Comparison of ENCODE assay signal across 9 cellular contexts in the genomic region with DNA sequence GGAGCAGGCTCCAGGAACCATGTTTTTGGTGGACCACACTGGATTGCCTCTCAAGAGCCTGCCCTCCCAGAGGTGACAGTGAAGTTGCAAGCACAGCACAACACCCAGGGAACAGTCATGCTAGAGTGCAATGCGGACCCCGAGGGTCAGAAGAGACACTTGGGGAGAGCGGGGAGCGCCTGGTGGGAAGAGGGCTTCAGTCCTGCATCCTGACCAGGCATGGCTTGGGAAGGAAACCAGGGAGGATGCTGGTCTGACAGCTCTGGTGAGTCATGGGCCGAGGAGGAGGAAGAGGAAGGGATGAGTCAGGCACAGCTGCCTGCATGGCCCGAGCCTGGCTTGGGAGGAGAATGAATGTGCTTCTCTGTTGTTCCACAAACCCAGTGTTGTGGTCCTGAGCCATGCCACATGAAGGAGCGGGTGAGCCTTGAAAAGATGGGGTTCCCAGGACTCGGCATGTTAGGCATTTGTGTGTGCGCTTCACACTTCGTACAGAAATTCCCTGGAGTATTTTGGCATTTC. TPM values are rescaled to one million over a fixed set of nuclear protein-coding genes. Genes with fewer than 3 reads are reported as not detected.
DNase-seq lines count a peak whose midpoint lies in the region; ATAC-seq and TF ChIP-seq lines count a peak whose summit lies in the region.
"Had no signal": no experiment of that assay in that cellular context is flagged by ENCODE, and none has a peak within 500 bp of the region (broad histone marks: within the 10 kb centered on the region; RNA-seq: fewer than 3 reads in every experiment).

No MANE protein-coding gene starts in this region.

- POLR2A ChIA-PET in HEK293 (lab: Yijun Ruan, JAX): no interaction called here

- H3K36me3 ChIP-seq in HEK293 (ENCODE audit: control insufficient read depth in 2 of 2, insufficient read depth in 1 of 2, low read length in 2 of 2): no peaks in the 10 kb centered on the region
- H3K36me3 ChIP-seq in body of pancreas (replicated peaks in 1 of 2; ENCODE audit: insufficient read depth in 1 of 2, low read depth in 2 of 2): no peaks in the 10 kb centered on the region

- intact Hi-C loops in body of pancreas (cut with DNase I): no loop called here

- CTCF ChIA-PET in HEK293 (lab: Yijun Ruan, JAX): interaction anchor here (0.7 to 1.9 kb wide), 2 partner anchors 11 to 79 kb away, joined by 3 to 6 read pairs; no protein-coding TSS in a partner anchor

- no peaks in the 10 kb centered on the region for H3K27me3 ChIP-seq in body of pancreas

- H3K27ac ChIP-seq in HEK293 (ENCODE audit: extremely low read depth, low read depth, low read length) (peak overlapping the region; percentile 64), body of pancreas (peak overlapping the region; percentile 44 to 70 (median 55))

- no peak for TF ChIP-seq POLR2A in body of pancreas (IDR thresholded peaks at IDR 0.05)

- H3K4me3 ChIP-seq in HEK293 (ENCODE audit: low read depth, low read length) (no peak overlapping the region), body of pancreas (no peak overlapping the region)

- ATAC-seq in body of pancreas (peak; percentile 74), GM18858 (IDR thresholded peaks at IDR 0.05; ENCODE audit: unreplicated experiment) (no peak), HG02981 (IDR thresholded peaks at IDR 0.05; ENCODE audit: unreplicated experiment) (no peak)

- TF ChIP-seq CTCF in HEK293 (tag by site-specific recombination; IDR thresholded peaks at IDR 0.05) (no peak), body of pancreas (IDR thresholded peaks at IDR 0.05) (no peak)

- DNase-seq in SW480 (ENCODE audit: low spot score) (peak; percentile 97), body of pancreas (peak; percentile 33 to 76 (median 52)), islet precursor cell (peak; percentile 97), NCI-H524 (lab: John Stamatoyannopoulos, UW) (no peak)
- DNase-seq in stimulated activated CD4-positive, alpha-beta T cell treated with anti-CD3 and anti-CD28 coated beads, Interleukin-12 subunit alpha, Interleukin-12 subunit beta, amount 100 ng/mL, for 24 hours (ENCODE audit: low read depth in 2 of 2): peak; percentile 41 to 67

- WGBS in body of pancreas, 2 donors: 69 to 79% methylated on average over 10 of the region's 10 CpGs

- H3K4me1 ChIP-seq in HEK293 (ENCODE audit: control insufficient read depth, insufficient read depth, low read length) (peaks cover 8% of the 10 kb centered on the region; the same call in 1 of the 2 replicates), body of pancreas (no peaks in the 10 kb centered on the region)

- H3K9me3 ChIP-seq in HEK293 (ENCODE audit: control insufficient read depth, insufficient read depth, low read depth, low read length) (no peaks in the 10 kb centered on the region), body of pancreas (no peaks in the 10 kb centered on the region)

TF ChIP-seq in HEK293, 187 proteins besides CTCF, POLR2A, EP300 and RAD21 (continues in another document):
- TF ChIP-seq ZNF624 (tag by site-specific recombination; IDR thresholded peaks at IDR 0.05) (no peak), SP7 (tag by site-specific recombination; IDR thresholded peaks at IDR 0.05) (peak; percentile 71), ZBTB17 (tag by site-specific recombination; IDR thresholded peaks at IDR 0.05) (peak; percentile 33; the same call in 1 of the 2 replicates), ZBTB20 (tag by site-specific recombination; IDR thresholded peaks at IDR 0.05) (peak; percentile 85), ZNF335 (tag by site-specific recombination; conservative IDR thresholded peaks at IDR 0.05) (peak; percentile 71), ZNF629 (tag by site-specific recombination; IDR thresholded peaks at IDR 0.05) (peak; percentile 58; the same call in 1 of the 2 replicates), ZBTB8A (tag by site-specific recombination; IDR thresholded peaks at IDR 0.05) (no peak), ZFHX2 (tag by site-specific recombination; conservative IDR thresholded peaks at IDR 0.05) (peak; percentile 60), PBX3 (CRISPR knock-in tag; IDR thresholded peaks at IDR 0.05) (no peak), ZNF398 (tag by site-specific recombination; IDR thresholded peaks at IDR 0.05) (0 out of 2 replicates have a peak, but pooled peaks have one; percentile 15), ZFP37 (tag by site-specific recombination; IDR thresholded peaks at IDR 0.05) (peak; percentile 52), WT1 (tag by site-specific recombination; IDR thresholded peaks at IDR 0.05) (0 out of 2 replicates have a peak, but pooled peaks have one; percentile 53), ZNF391 (tag by site-specific recombination; IDR thresholded peaks at IDR 0.05; ENCODE audit: borderline replicate concordance, low read depth) (no peak), ZNF600 (tag by site-specific recombination; IDR thresholded peaks at IDR 0.05) (peak; percentile 97), ZNF426 (tag by site-specific recombination; IDR thresholded peaks at IDR 0.05) (no peak), EGR2 (tag by site-specific recombination; IDR thresholded peaks at IDR 0.05; ENCODE audit: low read depth) (peak; percentile 36; the same call in 1 of the 2 replicates)
- TF ChIP-seq, protein P1, sequence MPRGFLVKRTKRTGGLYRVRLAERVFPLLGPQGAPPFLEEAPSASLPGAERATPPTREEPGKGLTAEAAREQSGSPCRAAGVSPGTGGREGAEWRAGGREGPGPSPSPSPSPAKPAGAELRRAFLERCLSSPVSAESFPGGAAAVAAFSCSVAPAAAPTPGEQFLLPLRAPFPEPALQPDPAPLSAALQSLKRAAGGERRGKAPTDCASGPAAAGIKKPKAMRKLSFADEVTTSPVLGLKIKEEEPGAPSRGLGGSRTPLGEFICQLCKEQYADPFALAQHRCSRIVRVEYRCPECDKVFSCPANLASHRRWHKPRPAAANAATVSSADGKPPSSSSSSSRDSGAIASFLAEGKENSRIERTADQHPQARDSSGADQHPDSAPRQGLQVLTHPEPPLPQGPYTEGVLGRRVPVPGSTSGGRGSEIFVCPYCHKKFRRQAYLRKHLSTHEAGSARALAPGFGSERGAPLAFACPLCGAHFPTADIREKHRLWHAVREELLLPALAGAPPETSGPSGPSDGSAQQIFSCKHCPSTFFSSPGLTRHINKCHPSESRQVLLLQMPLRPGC (tag by site-specific recombination; IDR thresholded peaks at IDR 0.05): 0 out of 2 replicates have a peak, but pooled peaks have one; percentile 36
- TF ChIP-seq, protein P2, sequence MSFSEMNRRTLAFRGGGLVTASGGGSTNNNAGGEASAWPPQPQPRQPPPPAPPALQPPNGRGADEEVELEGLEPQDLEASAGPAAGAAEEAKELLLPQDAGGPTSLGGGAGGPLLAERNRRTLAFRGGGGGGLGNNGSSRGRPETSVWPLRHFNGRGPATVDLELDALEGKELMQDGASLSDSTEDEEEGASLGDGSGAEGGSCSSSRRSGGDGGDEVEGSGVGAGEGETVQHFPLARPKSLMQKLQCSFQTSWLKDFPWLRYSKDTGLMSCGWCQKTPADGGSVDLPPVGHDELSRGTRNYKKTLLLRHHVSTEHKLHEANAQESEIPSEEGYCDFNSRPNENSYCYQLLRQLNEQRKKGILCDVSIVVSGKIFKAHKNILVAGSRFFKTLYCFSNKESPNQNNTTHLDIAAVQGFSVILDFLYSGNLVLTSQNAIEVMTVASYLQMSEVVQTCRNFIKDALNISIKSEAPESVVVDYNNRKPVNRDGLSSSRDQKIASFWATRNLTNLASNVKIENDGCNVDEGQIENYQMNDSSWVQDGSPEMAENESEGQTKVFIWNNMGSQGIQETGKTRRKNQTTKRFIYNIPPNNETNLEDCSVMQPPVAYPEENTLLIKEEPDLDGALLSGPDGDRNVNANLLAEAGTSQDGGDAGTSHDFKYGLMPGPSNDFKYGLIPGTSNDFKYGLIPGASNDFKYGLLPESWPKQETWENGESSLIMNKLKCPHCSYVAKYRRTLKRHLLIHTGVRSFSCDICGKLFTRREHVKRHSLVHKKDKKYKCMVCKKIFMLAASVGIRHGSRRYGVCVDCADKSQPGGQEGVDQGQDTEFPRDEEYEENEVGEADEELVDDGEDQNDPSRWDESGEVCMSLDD (tag by site-specific recombination; IDR thresholded peaks at IDR 0.05): no peak

RNA-seq across cellular contexts. Expression of gene ANKRD2, which starts 29.5 kb away (rescaled TPM):
- not detected for total RNA-seq in body of pancreas

RNA-seq across cellular contexts. Expression of gene HOGA1, which starts 41.1 kb away (rescaled TPM):
- 10 to 100 TPM in 1 of 2 donors, 1 to 10 TPM in 1; 7.3 to 16.3 TPM for total RNA-seq in body of pancreas
- total RNA-seq: activated CD8-positive, alpha-beta memory T cell treated with anti-CD3 and anti-CD28 coated beads for 36 hours had no signal

RNA-seq across cellular contexts. Expression of gene UBTD1, which starts 44.4 kb away (rescaled TPM):
- total RNA-seq in body of pancreas: 10 to 100 TPM in 1 of 2 donors, 1 to 10 TPM in 1; 9.1 to 33.9 TPM

RNA-seq across cellular contexts. Expression of gene MMS19, which starts 44.9 kb away (rescaled TPM):
- 10 to 100 TPM; 44.6 to 60.0 TPM for total RNA-seq in body of pancreas

RNA-seq across cellular contexts. Expression of gene C10orf62, which starts 46.4 kb away (rescaled TPM):
- total RNA-seq in body of pancreas: 1 to 10 TPM in 1 of 2 donors, not detected in 1; 1.3 TPM
- total RNA-seq: activated CD8-positive, alpha-beta memory T cell treated with anti-CD3 and anti-CD28 coated beads for 36 hours had no signal

Comparison
In these comparisons a context has a peak if more than half of its experiments do, and no peak if none do; other contexts are left out.
1. DNase-seq: peak in SW480 (single experiment), body of pancreas (4 of 4), islet precursor cell (single experiment) and stimulated activated CD4-positive, alpha-beta T cell treated with anti-CD3 and anti-CD28 coated beads, Interleukin-12 subunit alpha, Interleukin-12 subunit beta, amount 100 ng/mL, for 24 hours (2 of 2); none in NCI-H524 (0 of 2).